Comparison of ENCODE assay signal across 11 cellular contexts in genomic region chr2:204538179-204539009, GRCh38. TPM values are rescaled to one million over a fixed set of nuclear protein-coding genes. Genes with fewer than 3 reads are reported as not detected.
A peak's percentile ranks its signal among the peaks of the same experiment; 100 is the strongest.
DNase-seq lines count a peak whose midpoint lies in the region; ATAC-seq and TF ChIP-seq lines count a peak whose summit lies in the region.
"Had no signal": no experiment of that assay in that cellular context is flagged by ENCODE, and none has a peak within 500 bp of the region (broad histone marks: within the 10 kb centered on the region; RNA-seq: fewer than 3 reads in every experiment).

No MANE protein-coding gene starts in this region.

- DNase-seq in DMS79 treated with DMSO at 0.1 percent for 48 hours (lab: John Stamatoyannopoulos, UW) = peak; percentile 80
- DNase-seq in NCI-H1105 treated with DMSO at 0.1 percent for 48 hours (lab: John Stamatoyannopoulos, UW) = peak; percentile 17
- DNase-seq in coronary artery (ENCODE audit: low spot score) = no peak
- DNase-seq in nephron progenitor cell = peak; percentile 13
- DNase-seq in mucosa of gallbladder (ENCODE audit: low spot score) = no peak
- DNase-seq in NCI-H446 treated with DMSO at 0.1 percent for 48 hours (lab: John Stamatoyannopoulos, UW) = no peak
- DNase-seq: left ventricle myocardium inferior, trophoblast cell had no signal

- no peaks in the 10 kb centered on the region for H3K36me3 Mint-ChIP-seq in nephron progenitor cell (ENCODE audit: low read depth)

- no peaks in the 10 kb centered on the region for H3K4me1 Mint-ChIP-seq in nephron progenitor cell

- ATAC-seq in HG03571 (IDR thresholded peaks at IDR 0.05; ENCODE audit: unreplicated experiment) = no peak
- no peak for ATAC-seq in HG02973 (IDR thresholded peaks at IDR 0.05; ENCODE audit: unreplicated experiment)

- no peaks in the 10 kb centered on the region for H3K9me3 Mint-ChIP-seq in nephron progenitor cell

- H3K27me3 Mint-ChIP-seq in nephron progenitor cell (ENCODE audit: low read depth, poor library complexity) = peaks cover 13% of the 10 kb centered on the region

- H3K4me3 Mint-ChIP-seq in nephron progenitor cell = no peak overlapping the region

- H3K27ac ChIP-seq in coronary artery = no peak overlapping the region
- H3K27ac ChIP-seq: left ventricle myocardium inferior, SJSA1 had no signal

- no peak overlapping the region for H3K27ac Mint-ChIP-seq in nephron progenitor cell

- H3K4me3 ChIP-seq in coronary artery = peak overlapping the region; percentile 4
- H3K4me3 ChIP-seq: left ventricle myocardium inferior, SJSA1 had no signal

- TF ChIP-seq CTCF in coronary artery (IDR thresholded peaks at IDR 0.05) (no peak), nephron progenitor cell (IDR thresholded peaks at IDR 0.05) (no peak)

RNA-seq across cellular contexts. Expression of gene PARD3B, which starts 6.9 kb away (rescaled TPM):
- 28.0 TPM for total RNA-seq in mucosa of gallbladder

Comparison
In these comparisons a context has a peak if more than half of its experiments do, and no peak if none do; other contexts are left out.
1. DNase-seq: peak in DMS79 treated with DMSO at 0.1 percent for 48 hours (single experiment), NCI-H1105 treated with DMSO at 0.1 percent for 48 hours (single experiment) and nephron progenitor cell (single experiment); none in coronary artery (single experiment), mucosa of gallbladder (single experiment) and NCI-H446 treated with DMSO at 0.1 percent for 48 hours (single experiment).